In the genomic region with DNA sequence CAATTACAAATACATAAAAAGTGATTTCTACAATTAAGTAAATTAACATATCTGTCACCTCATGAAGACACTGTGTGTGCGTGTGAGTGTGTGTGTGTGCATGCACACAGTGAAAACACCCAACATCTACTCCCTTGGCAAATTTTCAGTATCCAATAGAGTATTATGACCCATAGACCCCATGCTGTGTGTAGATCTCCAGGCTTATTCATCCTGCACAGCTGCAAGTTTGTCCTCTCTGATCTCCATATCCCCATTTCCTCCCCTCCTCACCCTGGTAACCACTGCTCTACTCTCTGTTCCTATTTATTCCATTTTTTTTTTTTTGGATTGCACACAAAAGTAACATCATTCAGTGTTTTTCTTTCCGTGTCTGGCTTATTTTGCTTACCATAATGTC, we compare ENCODE assay signal across 21 cellular contexts.
DNase-seq lines count a peak whose midpoint lies in the region; ATAC-seq and TF ChIP-seq lines count a peak whose summit lies in the region.
"Had no signal": no experiment of that assay in that cellular context is flagged by ENCODE, and none has a peak within 500 bp of the region (broad histone marks: within the 10 kb centered on the region; RNA-seq: fewer than 3 reads in every experiment).

No MANE protein-coding gene starts in this region.

- H3K36me3 Mint-ChIP-seq in brain (peaks cover 10% of the 10 kb centered on the region), neural crest cell (ENCODE audit: low read depth) (peaks cover 13% of the 10 kb centered on the region)

- peaks cover 10 to 20% (median 18%) of the 10 kb centered on the region in 5 experiments for H3K9me3 Mint-ChIP-seq in brain
- H3K9me3 Mint-ChIP-seq in neural crest cell = peaks cover 14% of the 10 kb centered on the region

- H3K4me3 Mint-ChIP-seq in brain (peak overlapping the region in 3 of 5 experiments; percentile 2 to 46 (median 6)), neural crest cell (peak overlapping the region; percentile 11)

- H3K27ac Mint-ChIP-seq in brain = peak overlapping the region; percentile 33 to 92 (median 84)
- no peak overlapping the region for H3K27ac Mint-ChIP-seq in neural crest cell (ENCODE audit: unreplicated experiment)

- ATAC-seq in GM21528 (IDR thresholded peaks at IDR 0.05; ENCODE audit: low FRiP score, unreplicated experiment) = no peak
- ATAC-seq: PC-3, SK-N-SH treated with all-trans-retinoic acid at 6 μM for 48 hours had no signal

- DNase-seq in NCI-H1092 treated with DMSO at 0.1 percent for 48 hours (lab: John Stamatoyannopoulos, UW) (peak; percentile 9), NCI-H1092 (lab: John Stamatoyannopoulos, UW) (no peak), NCI-H146 treated with DMSO at 0.1 percent for 48 hours (lab: John Stamatoyannopoulos, UW; ENCODE audit: unreplicated experiment) (peak; percentile 51), neural crest cell (ENCODE audit: low read depth, low spot score) (no peak), NCI-H748 treated with DMSO at 0.1 percent for 48 hours (lab: John Stamatoyannopoulos, UW) (no peak), retina (no peak)
- DNase-seq: 8988T; Calu3; GM23248; H7; KBM-7; MM.1S; NCI-H1436 treated with DMSO at 0.1 percent for 48 hours; NCI-H2029; NCI-H524; NCI-H82; NK-92 treated with Interleukin-12 subunit alpha and Interleukin-12 subunit beta, amount 100 ng/mL, for 24 hours; PC-3 had no signal

- H3K4me1 Mint-ChIP-seq in brain (peaks cover 63% of the 10 kb centered on the region), neural crest cell (peaks cover 54% of the 10 kb centered on the region)

- TF ChIP-seq CTCF in brain (conservative IDR thresholded peaks at IDR 0.05) = no peak
- TF ChIP-seq CTCF in neural crest cell (conservative IDR thresholded peaks at IDR 0.05) = no peak

- H3K27me3 Mint-ChIP-seq in brain (peaks cover 3% of the 10 kb centered on the region), neural crest cell (ENCODE audit: low read depth) (no peaks in the 10 kb centered on the region)

Comparison
In these comparisons a context has a peak if more than half of its experiments do, and no peak if none do; other contexts are left out.
1. DNase-seq: peak in NCI-H1092 treated with DMSO at 0.1 percent for 48 hours (single experiment) and NCI-H146 treated with DMSO at 0.1 percent for 48 hours (single experiment); none in NCI-H1092 (single experiment), neural crest cell (single experiment), NCI-H748 treated with DMSO at 0.1 percent for 48 hours (single experiment) and retina (single experiment).